ENCODE assay signal across 19 cellular contexts in genomic region chr1:53592985-53593757, GRCh38.
A peak's percentile ranks its signal among the peaks of the same experiment; 100 is the strongest.
DNase-seq lines count a peak whose midpoint lies in the region; ATAC-seq and TF ChIP-seq lines count a peak whose summit lies in the region.
"Had no signal": no experiment of that assay in that cellular context is flagged by ENCODE, and none has a peak within 500 bp of the region (broad histone marks: within the 10 kb centered on the region; RNA-seq: fewer than 3 reads in every experiment).

No MANE protein-coding gene starts in this region.

- H3K4me1 ChIP-seq in neural progenitor cell (no peaks in the 10 kb centered on the region), H9 (ENCODE audit: insufficient read depth, low read length) (no peaks in the 10 kb centered on the region; the same call in 1 of the 2 replicates)
- H3K4me1 ChIP-seq: adrenal gland, BE2C had no signal

- H3K9me3 ChIP-seq in neural progenitor cell (ENCODE audit: low read depth), result no peaks in the 10 kb centered on the region
- no peaks in the 10 kb centered on the region for H3K9me3 ChIP-seq in H9 (ENCODE audit: control insufficient read depth, low read depth, low read length)
- H3K9me3 ChIP-seq: adrenal gland, BE2C, heart right ventricle, thyroid gland had no signal

- intact Hi-C loops in natural killer cell (cut with micrococcal nuclease), result loop anchor here (5.0 kb wide), 1 partner anchor 106 kb away; no protein-coding TSS in a partner anchor

- no peak overlapping the region for H2BK12ac ChIP-seq in H9 (ENCODE audit: insufficient read length, low read depth, low read length)

- H3K18ac ChIP-seq in H9 (ENCODE audit: insufficient read length, low read depth, low read length), result no peak overlapping the region

- H3K4ac ChIP-seq in H9 (ENCODE audit: low read depth, low read length), result no peak overlapping the region

- no peak for ATAC-seq in natural killer cell treated with Interleukin-12 subunit alpha and Interleukin-12 subunit beta and Interleukin-15 and Interleukin-18, amount 100 ng/mL, for 72 hours
- no peak for ATAC-seq in natural killer cell
- no peak for ATAC-seq in central memory CD8-positive, alpha-beta T cell (replicated peaks; ENCODE audit: extremely low read depth, poor library complexity, severe bottlenecking)
- no peak for ATAC-seq in HG03442 (IDR thresholded peaks at IDR 0.05; ENCODE audit: unreplicated experiment)

- TF ChIP-seq CTCF in natural killer cell (IDR thresholded peaks at IDR 0.05) (no peak), neural progenitor cell (IDR thresholded peaks at IDR 0.05) (no peak), H9 (conservative IDR thresholded peaks at IDR 0.05) (no peak; the same call in 2 of the 3 replicates), progenitor cell of endocrine pancreas (IDR thresholded peaks at IDR 0.05; ENCODE audit: unreplicated experiment) (no peak)

- H3T11ph ChIP-seq in H9 (ENCODE audit: low read length), result no peak overlapping the region

- no peak overlapping the region for H2BK120ac ChIP-seq in H9 (ENCODE audit: low read depth, low read length, poor library complexity, severe bottlenecking)

- peaks cover 0 to 3% of the 10 kb centered on the region in 2 donors for H3K4me1 Mint-ChIP-seq in natural killer cell treated with Interleukin-12 subunit alpha and Interleukin-12 subunit beta and Interleukin-15 and Interleukin-18, amount 100 ng/mL, for 72 hours (ENCODE audit: low read depth in 2 of 2)
- peaks cover 0 to 5% of the 10 kb centered on the region in 2 donors for H3K4me1 Mint-ChIP-seq in natural killer cell
- H3K4me1 Mint-ChIP-seq in central memory CD8-positive, alpha-beta T cell, result peaks cover 16% of the 10 kb centered on the region
- H3K4me1 Mint-ChIP-seq in neural progenitor cell, result peaks cover 21% of the 10 kb centered on the region
- H3K4me1 Mint-ChIP-seq in H9, result peaks cover 20 to 22% of the 10 kb centered on the region in 2 experiments
- peaks cover 4% of the 10 kb centered on the region for H3K4me1 Mint-ChIP-seq in progenitor cell of endocrine pancreas (ENCODE audit: low read depth)

- H3K4me3 Mint-ChIP-seq in natural killer cell treated with Interleukin-12 subunit alpha and Interleukin-12 subunit beta and Interleukin-15 and Interleukin-18, amount 100 ng/mL, for 72 hours, result no peak overlapping the region
- H3K4me3 Mint-ChIP-seq in natural killer cell (no peak overlapping the region), neural progenitor cell (no peak overlapping the region), H9 (no peak overlapping the region), progenitor cell of endocrine pancreas (ENCODE audit: low read depth) (no peak overlapping the region)
- H3K4me3 Mint-ChIP-seq in central memory CD8-positive, alpha-beta T cell, result no peak overlapping the region

- H3K4me2 ChIP-seq in neural progenitor cell (no peak overlapping the region), H9 (ENCODE audit: insufficient read depth, insufficient read length, low read length) (no peak overlapping the region)

- DNase-seq in natural killer cell treated with Interleukin-12 subunit alpha and Interleukin-12 subunit beta and Interleukin-15 and Interleukin-18, amount 100 ng/mL, for 72 hours (ENCODE audit: low spot score), result peak; percentile 52
- DNase-seq in natural killer cell (no peak), neural progenitor cell (ENCODE audit: low spot score) (no peak), amygdala (lab: John Stamatoyannopoulos, UW) (no peak), H9 (no peak), progenitor cell of endocrine pancreas (ENCODE audit: low spot score, unreplicated experiment) (no peak)
- DNase-seq in central memory CD8-positive, alpha-beta T cell (ENCODE audit: low spot score in 2 of 2), result no peak
- DNase-seq: activated CD4-positive, alpha-beta T cell treated with anti-CD3 and anti-CD28 coated beads for 4 hours; activated gamma-delta T cell treated with Interleukin-2 at 50 U/mL for 16 hours; BE2C; heart right ventricle; kidney; SIG-M5; stimulated activated CD4-positive, alpha-beta T cell treated with anti-CD3 and anti-CD28 coated beads, Interleukin-12 subunit alpha, Interleukin-12 subunit beta, amount 100 ng/mL, for 4 hours; stimulated activated CD4-positive, alpha-beta T cell treated with anti-CD3 and anti-CD28 coated beads, Interleukin-4, amount 100 ng/mL, for 1 hour had no signal

- no peak overlapping the region for H4K91ac ChIP-seq in H9 (ENCODE audit: insufficient read length, low read depth, low read length)

- no peaks in the 10 kb centered on the region for H3K36me3 Mint-ChIP-seq in natural killer cell treated with Interleukin-12 subunit alpha and Interleukin-12 subunit beta and Interleukin-15 and Interleukin-18, amount 100 ng/mL, for 72 hours
- H3K36me3 Mint-ChIP-seq in natural killer cell (no peaks in the 10 kb centered on the region), neural progenitor cell (no peaks in the 10 kb centered on the region), H9 (ENCODE audit: insufficient read depth in 1 of 3, low read depth in 3 of 3) (no peaks in the 10 kb centered on the region), progenitor cell of endocrine pancreas (ENCODE audit: insufficient read depth) (no peaks in the 10 kb centered on the region)
- H3K36me3 Mint-ChIP-seq in central memory CD8-positive, alpha-beta T cell (ENCODE audit: insufficient read depth), result no peaks in the 10 kb centered on the region

- H3K4me3 ChIP-seq in neural progenitor cell, result no peak overlapping the region
- H3K4me3 ChIP-seq: adrenal gland, GM12878, heart right ventricle, thyroid gland had no signal

- H3K23ac ChIP-seq in H9 (ENCODE audit: insufficient read length, low read depth, low read length), result no peak overlapping the region

- H3K9ac ChIP-seq in neural progenitor cell, result no peak overlapping the region
- H3K9ac ChIP-seq in H9 (ENCODE audit: extremely low read depth, insufficient read length, low read length), result no peak overlapping the region

- H3K27me3 Mint-ChIP-seq in natural killer cell treated with Interleukin-12 subunit alpha and Interleukin-12 subunit beta and Interleukin-15 and Interleukin-18, amount 100 ng/mL, for 72 hours, result peaks cover 17 to 22% of the 10 kb centered on the region in 2 donors
- H3K27me3 Mint-ChIP-seq in natural killer cell (ENCODE audit: low read depth in 2 of 2) (peaks cover 22 to 25% of the 10 kb centered on the region in 2 donors), neural progenitor cell (ENCODE audit: insufficient read depth, low read depth) (peaks cover 2% of the 10 kb centered on the region), H9 (ENCODE audit: low read depth) (peaks cover 22% of the 10 kb centered on the region), progenitor cell of endocrine pancreas (peaks cover 6% of the 10 kb centered on the region)
- H3K27me3 Mint-ChIP-seq in central memory CD8-positive, alpha-beta T cell, result no peaks in the 10 kb centered on the region

- no peaks in the 10 kb centered on the region for H3F3A ChIP-seq in neural progenitor cell (ENCODE audit: low read depth)

- H2AFZ ChIP-seq in neural progenitor cell (replicated peaks), result no peak overlapping the region
- no peak overlapping the region for H2AFZ ChIP-seq in H9 (ENCODE audit: low read length)

- H2AK5ac ChIP-seq in H9 (ENCODE audit: insufficient read length, low read length), result no peak overlapping the region

- no peaks in the 10 kb centered on the region for H3K79me1 ChIP-seq in H9 (ENCODE audit: insufficient read depth, low read depth, low read length, poor library complexity, severe bottlenecking)

- no peak overlapping the region for H3K14ac ChIP-seq in H9 (ENCODE audit: insufficient read depth, low read length)

- no peaks in the 10 kb centered on the region for H3K23me2 ChIP-seq in H9 (ENCODE audit: insufficient read length, low read depth, low read length, poor library complexity, severe bottlenecking)

- no CpG with 5 or more reads among the region's 14 CpGs for WGBS in H9 (ENCODE audit: extremely low coverage, insufficient read length, low lambda C conversion rate)

- H2BK15ac ChIP-seq in H9 (ENCODE audit: low read depth, low read length), result no peak overlapping the region

- H3K9me3 Mint-ChIP-seq in natural killer cell treated with Interleukin-12 subunit alpha and Interleukin-12 subunit beta and Interleukin-15 and Interleukin-18, amount 100 ng/mL, for 72 hours, result no peaks in the 10 kb centered on the region
- H3K9me3 Mint-ChIP-seq in natural killer cell, result no peaks in the 10 kb centered on the region
- no peaks in the 10 kb centered on the region for H3K9me3 Mint-ChIP-seq in central memory CD8-positive, alpha-beta T cell
- no peaks in the 10 kb centered on the region for H3K9me3 Mint-ChIP-seq in neural progenitor cell
- H3K9me3 Mint-ChIP-seq in H9, result no peaks in the 10 kb centered on the region
- H3K9me3 Mint-ChIP-seq in progenitor cell of endocrine pancreas (ENCODE audit: low read depth), result no peaks in the 10 kb centered on the region

- H3K79me2 ChIP-seq in neural progenitor cell (ENCODE audit: low read depth), result no peaks in the 10 kb centered on the region
- no peaks in the 10 kb centered on the region for H3K79me2 ChIP-seq in H9 (ENCODE audit: insufficient read depth, low read length)

- H4K5ac ChIP-seq in H9 (ENCODE audit: insufficient read length, low read depth, low read length), result no peak overlapping the region

- H3K56ac ChIP-seq in H9 (ENCODE audit: insufficient read length, low read depth, low read length), result no peak overlapping the region

- no peaks in the 10 kb centered on the region for H4K20me1 ChIP-seq in neural progenitor cell (ENCODE audit: low read depth)
- H4K20me1 ChIP-seq in H9 (ENCODE audit: control insufficient read depth, insufficient read depth, insufficient read length), result no peaks in the 10 kb centered on the region

- no peak overlapping the region for H4K8ac ChIP-seq in H9 (replicated peaks; ENCODE audit: insufficient read length, low read depth, low read length)

- no peak overlapping the region for H2BK5ac ChIP-seq in H9 (ENCODE audit: insufficient read length, low read length)

- no peaks in the 10 kb centered on the region for H3K36me3 ChIP-seq in neural progenitor cell
- H3K36me3 ChIP-seq: adrenal gland, BE2C, heart right ventricle, thyroid gland had no signal

- H2BK20ac ChIP-seq in H9 (ENCODE audit: low read depth, low read length, poor library complexity, severe bottlenecking), result no peak overlapping the region

- peak overlapping the region in 1 of 2 donors; percentile 53 for H3K27ac Mint-ChIP-seq in natural killer cell treated with Interleukin-12 subunit alpha and Interleukin-12 subunit beta and Interleukin-15 and Interleukin-18, amount 100 ng/mL, for 72 hours
- H3K27ac Mint-ChIP-seq in natural killer cell (no peak overlapping the region), neural progenitor cell (peak overlapping the region; percentile 4), H9 (no peak overlapping the region; a peak in 1 of 7 replicates), progenitor cell of endocrine pancreas (no peak overlapping the region)
- peak overlapping the region; percentile 25 for H3K27ac Mint-ChIP-seq in central memory CD8-positive, alpha-beta T cell (ENCODE audit: low read depth)

- H3K27me3 ChIP-seq in neural progenitor cell (no peaks in the 10 kb centered on the region), H9 (ENCODE audit: insufficient read depth, low read length) (no peaks in the 10 kb centered on the region)
- H3K27me3 ChIP-seq: adrenal gland, BE2C, thyroid gland had no signal

- H3K27ac ChIP-seq in neural progenitor cell (no peak overlapping the region), H9 (ENCODE audit: insufficient read length, low read depth, low read length) (no peak overlapping the region)
- H3K27ac ChIP-seq: adrenal gland, thyroid gland had no signal

Comparison
In these comparisons a context has a peak if more than half of its experiments do, and no peak if none do; other contexts are left out.
1. H3K27ac Mint-ChIP-seq: peak in central memory CD8-positive, alpha-beta T cell (single experiment) and neural progenitor cell (single experiment); none in natural killer cell (0 of 2), H9 (0 of 3) and progenitor cell of endocrine pancreas (single experiment).